In genomic region chr20:57689745-57690481, GRCh38 we compare ENCODE assay signal across 13 cellular contexts.
"Had no signal": no experiment of that assay in that cellular context is flagged by ENCODE, and none has a peak within 500 bp of the region (broad histone marks: within the 10 kb centered on the region; RNA-seq: fewer than 3 reads in every experiment).

No MANE protein-coding gene starts in this region.

- H3K27me3 ChIP-seq: right lobe of liver had no signal

- ATAC-seq: right lobe of liver, T-cell had no signal

- DNase-seq: activated CD4-positive, alpha-beta T cell treated with anti-CD3 and anti-CD28 coated beads, Interleukin-2, amount 50 U/mL, for 48 hours; activated CD4-positive, CD25-positive, alpha-beta regulatory T cell treated with anti-CD3 and anti-CD28 coated beads, Interleukin-2, amount 50 U/mL, for 72 hours; activated naive CD4-positive, alpha-beta T cell treated with anti-CD3 and anti-CD28 coated beads, Interleukin-2, amount 10 ng/mL, durations not matched to agents 7 days and 5 days; activated T-cell treated with anti-CD3 and anti-CD28 coated beads, Interleukin-2, amount 50 U/mL, for 1 hour; cortex of kidney; effector CD4-positive, alpha-beta T cell; foreskin melanocyte; mesendoderm; nephron progenitor cell; psoas muscle; right lobe of liver; T-cell; T-helper 9 cell had no signal

- H3K4me1 ChIP-seq: right lobe of liver had no signal

- H3K36me3 ChIP-seq: right lobe of liver had no signal

- H3K27ac ChIP-seq: psoas muscle, right lobe of liver had no signal

- H3K4me3 ChIP-seq: psoas muscle, right lobe of liver had no signal

- H3K9me3 ChIP-seq: psoas muscle, right lobe of liver had no signal
